In the genomic region with DNA sequence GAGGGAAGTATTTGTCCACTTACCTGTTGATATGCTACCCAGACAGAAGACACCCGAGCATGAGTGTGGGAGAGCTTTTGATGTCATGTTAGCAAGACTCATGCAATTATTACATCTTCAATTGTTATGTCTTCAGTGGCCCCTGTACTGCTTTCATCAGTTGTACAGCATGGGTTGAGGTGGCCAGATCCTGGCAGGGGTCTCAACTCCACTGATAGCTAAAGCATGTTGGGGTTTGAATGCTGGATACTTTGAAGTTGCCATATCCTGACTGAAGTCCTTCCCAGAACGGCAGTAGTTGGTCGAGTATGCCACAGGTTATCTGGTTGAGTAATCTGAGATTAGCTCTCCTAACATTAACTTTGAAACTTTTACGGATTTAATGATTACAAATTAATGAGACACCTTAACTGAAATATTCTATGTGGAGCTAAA, we compare ENCODE assay signal across 1 cellular context.
A peak's percentile ranks its signal among the peaks of the same experiment; 100 is the strongest.
TF ChIP-seq lines count a peak whose summit lies in the region.

No MANE protein-coding gene starts in this region.

TF ChIP-seq in HepG2, 621 proteins besides CTCF, POLR2A, EP300 and RAD21 (continued from another document):
- TF ChIP-seq, protein P1, sequence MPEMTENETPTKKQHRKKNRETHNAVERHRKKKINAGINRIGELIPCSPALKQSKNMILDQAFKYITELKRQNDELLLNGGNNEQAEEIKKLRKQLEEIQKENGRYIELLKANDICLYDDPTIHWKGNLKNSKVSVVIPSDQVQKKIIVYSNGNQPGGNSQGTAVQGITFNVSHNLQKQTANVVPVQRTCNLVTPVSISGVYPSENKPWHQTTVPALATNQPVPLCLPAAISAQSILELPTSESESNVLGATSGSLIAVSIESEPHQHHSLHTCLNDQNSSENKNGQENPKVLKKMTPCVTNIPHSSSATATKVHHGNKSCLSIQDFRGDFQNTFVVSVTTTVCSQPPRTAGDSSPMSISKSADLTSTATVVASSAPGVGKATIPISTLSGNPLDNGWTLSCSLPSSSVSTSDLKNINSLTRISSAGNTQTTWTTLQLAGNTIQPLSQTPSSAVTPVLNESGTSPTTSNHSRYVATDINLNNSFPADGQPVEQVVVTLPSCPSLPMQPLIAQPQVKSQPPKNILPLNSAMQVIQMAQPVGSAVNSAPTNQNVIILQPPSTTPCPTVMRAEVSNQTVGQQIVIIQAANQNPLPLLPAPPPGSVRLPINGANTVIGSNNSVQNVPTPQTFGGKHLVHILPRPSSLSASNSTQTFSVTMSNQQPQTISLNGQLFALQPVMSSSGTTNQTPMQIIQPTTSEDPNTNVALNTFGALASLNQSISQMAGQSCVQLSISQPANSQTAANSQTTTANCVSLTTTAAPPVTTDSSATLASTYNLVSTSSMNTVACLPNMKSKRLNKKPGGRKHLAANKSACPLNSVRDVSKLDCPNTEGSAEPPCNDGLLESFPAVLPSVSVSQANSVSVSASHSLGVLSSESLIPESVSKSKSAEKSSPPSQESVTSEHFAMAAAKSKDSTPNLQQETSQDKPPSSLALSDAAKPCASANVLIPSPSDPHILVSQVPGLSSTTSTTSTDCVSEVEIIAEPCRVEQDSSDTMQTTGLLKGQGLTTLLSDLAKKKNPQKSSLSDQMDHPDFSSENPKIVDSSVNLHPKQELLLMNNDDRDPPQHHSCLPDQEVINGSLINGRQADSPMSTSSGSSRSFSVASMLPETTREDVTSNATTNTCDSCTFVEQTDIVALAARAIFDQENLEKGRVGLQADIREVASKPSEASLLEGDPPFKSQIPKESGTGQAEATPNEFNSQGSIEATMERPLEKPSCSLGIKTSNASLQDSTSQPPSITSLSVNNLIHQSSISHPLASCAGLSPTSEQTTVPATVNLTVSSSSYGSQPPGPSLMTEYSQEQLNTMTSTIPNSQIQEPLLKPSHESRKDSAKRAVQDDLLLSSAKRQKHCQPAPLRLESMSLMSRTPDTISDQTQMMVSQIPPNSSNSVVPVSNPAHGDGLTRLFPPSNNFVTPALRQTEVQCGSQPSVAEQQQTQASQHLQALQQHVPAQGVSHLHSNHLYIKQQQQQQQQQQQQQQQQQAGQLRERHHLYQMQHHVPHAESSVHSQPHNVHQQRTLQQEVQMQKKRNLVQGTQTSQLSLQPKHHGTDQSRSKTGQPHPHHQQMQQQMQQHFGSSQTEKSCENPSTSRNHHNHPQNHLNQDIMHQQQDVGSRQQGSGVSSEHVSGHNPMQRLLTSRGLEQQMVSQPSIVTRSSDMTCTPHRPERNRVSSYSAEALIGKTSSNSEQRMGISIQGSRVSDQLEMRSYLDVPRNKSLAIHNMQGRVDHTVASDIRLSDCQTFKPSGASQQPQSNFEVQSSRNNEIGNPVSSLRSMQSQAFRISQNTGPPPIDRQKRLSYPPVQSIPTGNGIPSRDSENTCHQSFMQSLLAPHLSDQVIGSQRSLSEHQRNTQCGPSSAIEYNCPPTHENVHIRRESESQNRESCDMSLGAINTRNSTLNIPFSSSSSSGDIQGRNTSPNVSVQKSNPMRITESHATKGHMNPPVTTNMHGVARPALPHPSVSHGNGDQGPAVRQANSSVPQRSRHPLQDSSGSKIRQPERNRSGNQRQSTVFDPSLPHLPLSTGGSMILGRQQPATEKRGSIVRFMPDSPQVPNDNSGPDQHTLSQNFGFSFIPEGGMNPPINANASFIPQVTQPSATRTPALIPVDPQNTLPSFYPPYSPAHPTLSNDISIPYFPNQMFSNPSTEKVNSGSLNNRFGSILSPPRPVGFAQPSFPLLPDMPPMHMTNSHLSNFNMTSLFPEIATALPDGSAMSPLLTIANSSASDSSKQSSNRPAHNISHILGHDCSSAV (CRISPR knock-in tag; IDR thresholded peaks at IDR 0.05; ENCODE audit: borderline replicate concordance) = no peak
- TF ChIP-seq PHB2 (IDR thresholded peaks at IDR 0.05; ENCODE audit: partially characterized antibody) (no peak), SOX6 (IDR thresholded peaks at IDR 0.05) (no peak), SOX6 (CRISPR knock-in tag; IDR thresholded peaks at IDR 0.05) (no peak), THAP8 (CRISPR knock-in tag; IDR thresholded peaks at IDR 0.05; ENCODE audit: borderline replicate concordance) (no peak), ZNF616 (CRISPR knock-in tag; IDR thresholded peaks at IDR 0.05; ENCODE audit: low read depth) (no peak), CBX5 (CRISPR knock-in tag; IDR thresholded peaks at IDR 0.05; ENCODE audit: borderline replicate concordance) (no peak), KDM3A (CRISPR knock-in tag; IDR thresholded peaks at IDR 0.05; ENCODE audit: low read depth) (no peak), POLR2G (IDR thresholded peaks at IDR 0.05; ENCODE audit: low read depth, low read length) (0 out of 2 replicates have a peak, but pooled peaks have one; percentile 17), THRA (CRISPR knock-in tag; IDR thresholded peaks at IDR 0.05; ENCODE audit: borderline replicate concordance) (no peak), MAFG (CRISPR knock-in tag; IDR thresholded peaks at IDR 0.05) (no peak), ZNF589 (CRISPR knock-in tag; conservative IDR thresholded peaks at IDR 0.05) (no peak), DRAP1 (CRISPR knock-in tag; IDR thresholded peaks at IDR 0.05) (no peak), ZNF441 (CRISPR knock-in tag; IDR thresholded peaks at IDR 0.05; ENCODE audit: borderline replicate concordance) (0 out of 2 replicates have a peak, but pooled peaks have one; percentile 19)
- TF ChIP-seq, protein P2, sequence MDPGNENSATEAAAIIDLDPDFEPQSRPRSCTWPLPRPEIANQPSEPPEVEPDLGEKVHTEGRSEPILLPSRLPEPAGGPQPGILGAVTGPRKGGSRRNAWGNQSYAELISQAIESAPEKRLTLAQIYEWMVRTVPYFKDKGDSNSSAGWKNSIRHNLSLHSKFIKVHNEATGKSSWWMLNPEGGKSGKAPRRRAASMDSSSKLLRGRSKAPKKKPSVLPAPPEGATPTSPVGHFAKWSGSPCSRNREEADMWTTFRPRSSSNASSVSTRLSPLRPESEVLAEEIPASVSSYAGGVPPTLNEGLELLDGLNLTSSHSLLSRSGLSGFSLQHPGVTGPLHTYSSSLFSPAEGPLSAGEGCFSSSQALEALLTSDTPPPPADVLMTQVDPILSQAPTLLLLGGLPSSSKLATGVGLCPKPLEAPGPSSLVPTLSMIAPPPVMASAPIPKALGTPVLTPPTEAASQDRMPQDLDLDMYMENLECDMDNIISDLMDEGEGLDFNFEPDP (CRISPR knock-in tag; conservative IDR thresholded peaks at IDR 0.05) = 0 out of 2 replicates have a peak, but pooled peaks have one; percentile 65
- TF ChIP-seq, protein P3, sequence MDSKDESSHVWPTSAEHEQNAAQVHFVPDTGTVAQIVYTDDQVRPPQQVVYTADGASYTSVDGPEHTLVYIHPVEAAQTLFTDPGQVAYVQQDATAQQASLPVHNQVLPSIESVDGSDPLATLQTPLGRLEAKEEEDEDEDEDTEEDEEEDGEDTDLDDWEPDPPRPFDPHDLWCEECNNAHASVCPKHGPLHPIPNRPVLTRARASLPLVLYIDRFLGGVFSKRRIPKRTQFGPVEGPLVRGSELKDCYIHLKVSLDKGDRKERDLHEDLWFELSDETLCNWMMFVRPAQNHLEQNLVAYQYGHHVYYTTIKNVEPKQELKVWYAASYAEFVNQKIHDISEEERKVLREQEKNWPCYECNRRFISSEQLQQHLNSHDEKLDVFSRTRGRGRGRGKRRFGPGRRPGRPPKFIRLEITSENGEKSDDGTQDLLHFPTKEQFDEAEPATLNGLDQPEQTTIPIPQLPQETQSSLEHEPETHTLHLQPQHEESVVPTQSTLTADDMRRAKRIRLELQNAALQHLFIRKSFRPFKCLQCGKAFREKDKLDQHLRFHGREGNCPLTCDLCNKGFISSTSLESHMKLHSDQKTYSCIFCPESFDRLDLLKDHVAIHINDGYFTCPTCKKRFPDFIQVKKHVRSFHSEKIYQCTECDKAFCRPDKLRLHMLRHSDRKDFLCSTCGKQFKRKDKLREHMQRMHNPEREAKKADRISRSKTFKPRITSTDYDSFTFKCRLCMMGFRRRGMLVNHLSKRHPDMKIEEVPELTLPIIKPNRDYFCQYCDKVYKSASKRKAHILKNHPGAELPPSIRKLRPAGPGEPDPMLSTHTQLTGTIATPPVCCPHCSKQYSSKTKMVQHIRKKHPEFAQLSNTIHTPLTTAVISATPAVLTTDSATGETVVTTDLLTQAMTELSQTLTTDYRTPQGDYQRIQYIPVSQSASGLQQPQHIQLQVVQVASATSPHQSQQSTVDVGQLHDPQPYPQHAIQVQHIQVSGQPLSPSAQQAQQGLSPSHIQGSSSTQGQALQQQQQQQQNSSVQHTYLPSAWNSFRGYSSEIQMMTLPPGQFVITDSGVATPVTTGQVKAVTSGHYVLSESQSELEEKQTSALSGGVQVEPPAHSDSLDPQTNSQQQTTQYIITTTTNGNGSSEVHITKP (CRISPR knock-in tag; IDR thresholded peaks at IDR 0.05; ENCODE audit: low read depth) = no peak
